ENCODE assay signal across 8 cellular contexts in the genomic region with DNA sequence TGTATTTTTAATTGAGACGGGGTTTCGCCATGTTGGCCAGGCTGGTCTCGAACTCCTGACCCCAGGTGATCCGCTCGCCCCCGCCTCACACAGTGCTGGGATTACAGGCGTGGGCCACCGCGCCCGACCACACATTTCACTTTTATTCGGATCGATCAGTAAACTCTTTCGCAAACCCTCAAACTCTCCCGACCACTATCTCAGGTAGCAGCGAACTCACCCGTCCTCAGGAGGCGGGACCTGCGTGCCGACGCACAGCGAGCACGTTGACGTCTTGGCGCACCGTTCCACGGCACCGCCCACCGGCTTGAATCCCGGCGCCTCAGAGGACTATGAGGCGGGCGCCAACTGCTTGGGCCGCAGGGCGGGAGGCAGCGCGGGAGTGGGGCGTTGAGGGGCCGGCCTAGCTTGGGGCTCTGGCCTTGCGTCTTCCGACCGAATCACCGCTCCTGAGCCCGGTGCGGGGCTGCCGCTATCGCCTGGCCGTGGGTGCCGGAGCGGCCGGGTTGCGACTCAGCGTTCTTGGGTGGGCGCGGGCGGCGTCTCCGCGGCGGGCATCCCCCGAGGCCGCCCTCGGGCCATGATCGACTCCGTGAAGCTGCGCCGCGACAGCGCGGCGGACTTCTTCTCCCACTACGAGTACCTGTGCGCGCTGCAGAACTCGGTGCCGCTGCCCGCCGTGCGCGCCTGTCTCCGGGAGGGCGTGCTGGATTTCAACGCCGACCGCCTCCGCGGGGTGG. TPM values are rescaled to one million over a fixed set of nuclear protein-coding genes. Genes with fewer than 3 reads are reported as not detected.
DNase-seq lines count a peak whose midpoint lies in the region; ATAC-seq and TF ChIP-seq lines count a peak whose summit lies in the region.

A gene with protein sequence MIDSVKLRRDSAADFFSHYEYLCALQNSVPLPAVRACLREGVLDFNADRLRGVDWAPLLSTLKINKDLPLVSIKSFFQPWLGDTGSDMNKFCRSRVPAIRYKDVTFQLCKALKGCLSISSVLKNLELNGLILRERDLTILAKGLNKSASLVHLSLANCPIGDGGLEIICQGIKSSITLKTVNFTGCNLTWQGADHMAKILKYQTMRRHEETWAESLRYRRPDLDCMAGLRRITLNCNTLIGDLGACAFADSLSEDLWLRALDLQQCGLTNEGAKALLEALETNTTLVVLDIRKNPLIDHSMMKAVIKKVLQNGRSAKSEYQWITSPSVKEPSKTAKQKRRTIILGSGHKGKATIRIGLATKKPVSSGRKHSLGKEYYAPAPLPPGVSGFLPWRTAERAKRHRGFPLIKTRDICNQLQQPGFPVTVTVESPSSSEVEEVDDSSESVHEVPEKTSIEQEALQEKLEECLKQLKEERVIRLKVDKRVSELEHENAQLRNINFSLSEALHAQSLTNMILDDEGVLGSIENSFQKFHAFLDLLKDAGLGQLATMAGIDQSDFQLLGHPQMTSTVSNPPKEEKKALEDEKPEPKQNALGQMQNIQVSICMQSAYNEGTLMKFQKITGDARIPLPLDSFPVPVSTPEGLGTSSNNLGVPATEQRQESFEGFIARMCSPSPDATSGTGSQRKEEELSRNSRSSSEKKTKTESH (plus strand): TSS at position 305 of the 740 bp plus-strand sequence. CDS start 276 bp downstream, at position 581.

- no peaks in the 10 kb centered on the region for H3F3A ChIP-seq in Loucy (ENCODE audit: low read depth)
- H3F3A ChIP-seq in neural cell (ENCODE audit: insufficient read depth, low read length, poor library complexity, severe bottlenecking), result no peaks in the 10 kb centered on the region

- H3K36me3 ChIP-seq in H7 (replicated peaks; ENCODE audit: control insufficient read depth, insufficient read depth, low read length) (no peaks in the 10 kb centered on the region), Loucy (ENCODE audit: insufficient read depth, low read length) (0 out of 2 replicates have a peak, but pooled peaks cover 3% of the 10 kb centered on the region), neural cell (ENCODE audit: insufficient read depth, low read length) (no peaks in the 10 kb centered on the region)

- peaks cover 52% of the 10 kb centered on the region for H3K79me2 ChIP-seq in Loucy (ENCODE audit: insufficient read depth, low read length)
- H3K79me2 ChIP-seq in neural cell (replicated peaks; ENCODE audit: insufficient read depth, low read length), result peaks cover 7% of the 10 kb centered on the region

- no peaks in the 10 kb centered on the region for H3K9me3 Mint-ChIP-seq in stimulated activated naive CD8-positive, alpha-beta T cell treated with anti-CD3 and anti-CD28 coated beads, Interleukin-15, amount 100 ng/mL, for 72 hours

- TF ChIP-seq EP300 in neural cell (conservative IDR thresholded peaks at IDR 0.05; ENCODE audit: poor library complexity, severe bottlenecking), result peak; percentile 21

- H3K9ac ChIP-seq in Loucy (ENCODE audit: low read depth, low read length, poor library complexity, severe bottlenecking), result peak within 1 kb of the TSS; percentile 75
- peak within 1 kb of the TSS; percentile 79 for H3K9ac ChIP-seq in neural cell (ENCODE audit: low read length)

- no peaks in the 10 kb centered on the region for H3K27me3 Mint-ChIP-seq in stimulated activated naive CD8-positive, alpha-beta T cell treated with anti-CD3 and anti-CD28 coated beads, Interleukin-15, amount 100 ng/mL, for 72 hours

- no peaks in the 10 kb centered on the region for H3K9me3 ChIP-seq in Loucy (ENCODE audit: insufficient read depth, low read depth, low read length)
- no peaks in the 10 kb centered on the region for H3K9me3 ChIP-seq in neural cell (ENCODE audit: low read length)

- H3K4me3 ChIP-seq in H7 (ENCODE audit: insufficient read depth, low read depth, low read length), result peak within 1 kb of the TSS; percentile 97
- H3K4me3 ChIP-seq in Loucy (ENCODE audit: low read length, poor library complexity, severe bottlenecking), result peak within 1 kb of the TSS; percentile 72
- peak within 1 kb of the TSS; percentile 80 for H3K4me3 ChIP-seq in fibroblast of villous mesenchyme (ENCODE audit: low read depth, low read length)
- peak within 1 kb of the TSS; percentile 96 for H3K4me3 ChIP-seq in neural cell (ENCODE audit: low read length)

- H3K4me1 Mint-ChIP-seq in stimulated activated naive CD8-positive, alpha-beta T cell treated with anti-CD3 and anti-CD28 coated beads, Interleukin-15, amount 100 ng/mL, for 72 hours, result peaks cover 33% of the 10 kb centered on the region

- H3K27ac Mint-ChIP-seq in stimulated activated naive CD8-positive, alpha-beta T cell treated with anti-CD3 and anti-CD28 coated beads, Interleukin-15, amount 100 ng/mL, for 72 hours, result peak within 1 kb of the TSS; percentile 85 to 90

- H3K27me3 ChIP-seq in H7 (ENCODE audit: control insufficient read depth, insufficient read depth, low read length) (no peaks in the 10 kb centered on the region), Loucy (ENCODE audit: insufficient read depth, low read length, poor library complexity, severe bottlenecking) (no peaks in the 10 kb centered on the region), neural cell (ENCODE audit: insufficient read depth, low read depth, low read length) (no peaks in the 10 kb centered on the region)

- ATAC-seq in stimulated activated naive CD8-positive, alpha-beta T cell treated with anti-CD3 and anti-CD28 coated beads, Interleukin-15, amount 100 ng/mL, for 72 hours, result peak; percentile 97

- DNase-seq in G401 (ENCODE audit: low spot score) (peak; percentile 95), H7 (peak; percentile 93), SIG-M5 treated with dmso at 0.1 percent for 504 hours (lab: John Stamatoyannopoulos, UW; ENCODE audit: unreplicated experiment) (peak; percentile 84), activated gamma-delta T cell (lab: John Stamatoyannopoulos, UW) (peak; percentile 72), fibroblast of villous mesenchyme (ENCODE audit: low read depth) (peak; percentile 91)
- peak; percentile 89 to 91 for DNase-seq in stimulated activated naive CD8-positive, alpha-beta T cell treated with anti-CD3 and anti-CD28 coated beads, Interleukin-15, amount 100 ng/mL, for 72 hours

- H3K4me2 ChIP-seq in Loucy (ENCODE audit: low read depth, low read length, poor library complexity, severe bottlenecking) (peak within 1 kb of the TSS; percentile 86), neural cell (ENCODE audit: low read length) (peak within 1 kb of the TSS; percentile 46)

- H3K27ac ChIP-seq in neural cell (ENCODE audit: low read length), result peak within 1 kb of the TSS; percentile 74

- H3K4me3 Mint-ChIP-seq in stimulated activated naive CD8-positive, alpha-beta T cell treated with anti-CD3 and anti-CD28 coated beads, Interleukin-15, amount 100 ng/mL, for 72 hours, result peak within 1 kb of the TSS; percentile 83 to 95

- H4K20me1 ChIP-seq in Loucy (ENCODE audit: insufficient read depth, low read length, poor library complexity, severe bottlenecking) (peaks cover 3% of the 10 kb centered on the region), neural cell (ENCODE audit: insufficient read depth) (no peaks in the 10 kb centered on the region)

- H3K9me2 ChIP-seq in Loucy (replicated peaks; ENCODE audit: low read depth, low read length), result no peaks in the 10 kb centered on the region
- no peaks in the 10 kb centered on the region for H3K9me2 ChIP-seq in neural cell (ENCODE audit: insufficient read depth, low read length)

- H2AFZ ChIP-seq in Loucy (ENCODE audit: low read length) (peak within 1 kb of the TSS; percentile 89), neural cell (ENCODE audit: low read depth, low read length) (peak within 1 kb of the TSS; percentile 91)

- in situ Hi-C loops in G401 (cut with HindIII; ENCODE audit: low sequenced_read_pairs), result no loop called here

- TF ChIP-seq CTCF in Loucy (conservative IDR thresholded peaks at IDR 0.05; ENCODE audit: low read length) (no peak), fibroblast of villous mesenchyme (IDR thresholded peaks at IDR 0.05; ENCODE audit: insufficient read depth, low read depth, low read length) (no peak), neural cell (IDR thresholded peaks at IDR 0.05; ENCODE audit: poor library complexity, severe bottlenecking) (no peak)

- TF ChIP-seq RAD21 in neural cell (conservative IDR thresholded peaks at IDR 0.05), result peak; percentile 27

- peaks cover 46% of the 10 kb centered on the region for H3K4me1 ChIP-seq in Loucy (ENCODE audit: insufficient read depth, low read length, poor library complexity, severe bottlenecking)

TF ChIP-seq in neural cell, 6 proteins besides CTCF, POLR2A, EP300 and RAD21 (continues in another document):
- TF ChIP-seq, protein P1, sequence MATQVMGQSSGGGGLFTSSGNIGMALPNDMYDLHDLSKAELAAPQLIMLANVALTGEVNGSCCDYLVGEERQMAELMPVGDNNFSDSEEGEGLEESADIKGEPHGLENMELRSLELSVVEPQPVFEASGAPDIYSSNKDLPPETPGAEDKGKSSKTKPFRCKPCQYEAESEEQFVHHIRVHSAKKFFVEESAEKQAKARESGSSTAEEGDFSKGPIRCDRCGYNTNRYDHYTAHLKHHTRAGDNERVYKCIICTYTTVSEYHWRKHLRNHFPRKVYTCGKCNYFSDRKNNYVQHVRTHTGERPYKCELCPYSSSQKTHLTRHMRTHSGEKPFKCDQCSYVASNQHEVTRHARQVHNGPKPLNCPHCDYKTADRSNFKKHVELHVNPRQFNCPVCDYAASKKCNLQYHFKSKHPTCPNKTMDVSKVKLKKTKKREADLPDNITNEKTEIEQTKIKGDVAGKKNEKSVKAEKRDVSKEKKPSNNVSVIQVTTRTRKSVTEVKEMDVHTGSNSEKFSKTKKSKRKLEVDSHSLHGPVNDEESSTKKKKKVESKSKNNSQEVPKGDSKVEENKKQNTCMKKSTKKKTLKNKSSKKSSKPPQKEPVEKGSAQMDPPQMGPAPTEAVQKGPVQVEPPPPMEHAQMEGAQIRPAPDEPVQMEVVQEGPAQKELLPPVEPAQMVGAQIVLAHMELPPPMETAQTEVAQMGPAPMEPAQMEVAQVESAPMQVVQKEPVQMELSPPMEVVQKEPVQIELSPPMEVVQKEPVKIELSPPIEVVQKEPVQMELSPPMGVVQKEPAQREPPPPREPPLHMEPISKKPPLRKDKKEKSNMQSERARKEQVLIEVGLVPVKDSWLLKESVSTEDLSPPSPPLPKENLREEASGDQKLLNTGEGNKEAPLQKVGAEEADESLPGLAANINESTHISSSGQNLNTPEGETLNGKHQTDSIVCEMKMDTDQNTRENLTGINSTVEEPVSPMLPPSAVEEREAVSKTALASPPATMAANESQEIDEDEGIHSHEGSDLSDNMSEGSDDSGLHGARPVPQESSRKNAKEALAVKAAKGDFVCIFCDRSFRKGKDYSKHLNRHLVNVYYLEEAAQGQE (IDR thresholded peaks at IDR 0.05; ENCODE audit: borderline replicate concordance), result no peak
- TF ChIP-seq SMC3 (conservative IDR thresholded peaks at IDR 0.05; ENCODE audit: poor library complexity) (peak; percentile 15), POLR2AphosphoS5 (IDR thresholded peaks at IDR 0.05) (peak; percentile 76), MXI1 (conservative IDR thresholded peaks at IDR 0.05; ENCODE audit: poor library complexity, severe bottlenecking) (peak; percentile 83), TAF1 (IDR thresholded peaks at IDR 0.05; ENCODE audit: low read depth) (no peak)

RNA-seq across cellular contexts. Expression of the gene that starts here (rescaled TPM):
- 86.5 and 109 TPM in 2 replicates for total RNA-seq in G401 (2014; rRNA removed; shearing (Covaris generic))
- total RNA-seq in H7 (2014; rRNA removed; shearing (Covaris generic)), result 31.0 and 45.9 TPM in 2 replicates
- 20.0 and 27.6 TPM in 2 replicates for total RNA-seq in fibroblast of villous mesenchyme
- 57.8 and 64.9 TPM in 2 replicates for polyA plus RNA-seq in neural cell
- 81.8 and 88.7 TPM in 2 replicates for polyA minus RNA-seq in neural cell

Comparison
In these comparisons a context has a peak if more than half of its experiments do, and no peak if none do; other contexts are left out.
1. Peak in every context shown above with its lines: DNase-seq, ATAC-seq, H3K4me3 ChIP-seq and H3K27ac ChIP-seq.